ENCODE assay signal across 15 cellular contexts in the genomic region with DNA sequence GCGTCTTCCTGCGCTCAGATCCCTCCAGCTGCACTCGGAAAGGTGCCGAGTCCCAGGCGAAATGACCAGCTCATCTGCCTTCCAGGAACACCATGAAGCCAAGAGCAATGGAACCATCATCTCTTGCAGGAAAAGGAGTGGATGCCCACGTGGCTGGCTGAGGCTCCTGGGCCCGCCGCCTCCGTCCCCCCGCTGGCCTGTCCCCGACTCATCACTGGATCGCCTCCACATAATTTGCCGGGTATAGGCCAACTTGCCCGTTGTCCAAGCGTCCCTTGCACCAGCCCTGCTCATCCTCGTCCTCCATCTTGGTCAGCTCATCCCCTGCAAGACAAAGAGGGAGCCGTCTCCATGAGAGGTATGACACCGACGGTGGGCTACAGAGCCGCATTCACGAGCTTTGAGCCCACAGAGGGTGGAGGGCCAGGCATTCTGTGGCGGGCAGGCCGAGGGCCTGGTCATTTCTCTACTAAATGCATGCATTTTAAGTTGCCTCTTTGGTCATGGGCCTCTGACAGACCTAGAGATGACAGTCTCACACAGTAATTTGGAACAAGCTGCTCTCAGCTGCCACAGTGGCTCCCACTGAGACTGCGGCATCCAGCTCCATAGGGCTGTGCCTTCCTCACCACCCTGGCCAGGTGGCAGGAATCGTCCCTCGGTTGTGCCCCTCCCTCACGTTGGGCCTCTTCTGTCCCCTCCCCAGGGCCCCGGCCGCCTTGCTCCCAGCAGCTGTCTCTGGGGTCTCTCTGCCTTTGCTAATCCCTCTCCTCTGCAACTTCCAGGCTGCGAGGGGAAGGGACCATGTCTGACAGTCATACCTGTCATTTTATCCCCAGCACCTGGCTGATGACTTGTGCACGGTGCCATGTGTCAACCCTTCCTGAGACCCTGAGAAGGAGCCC. TPM values are rescaled to one million over a fixed set of nuclear protein-coding genes. Genes with fewer than 3 reads are reported as not detected.
DNase-seq lines count a peak whose midpoint lies in the region; TF ChIP-seq lines count a peak whose summit lies in the region.
"Had no signal": no experiment of that assay in that cellular context is flagged by ENCODE, and none has a peak within 500 bp of the region (broad histone marks: within the 10 kb centered on the region; RNA-seq: fewer than 3 reads in every experiment).

No MANE protein-coding gene starts in this region.

- H4K20me1 ChIP-seq in osteoblast (ENCODE audit: insufficient read depth, low read length): peaks cover 5% of the 10 kb centered on the region

- no peaks in the 10 kb centered on the region for H3K27me3 ChIP-seq in endodermal cell (ENCODE audit: control insufficient read depth, insufficient read depth, low read length, poor library complexity, severe bottlenecking)
- H3K27me3 ChIP-seq in osteoblast (ENCODE audit: insufficient read depth, low read length): no peaks in the 10 kb centered on the region
- H3K27me3 ChIP-seq in CD4-positive, alpha-beta memory T cell (ENCODE audit: insufficient read depth, low read length): no peaks in the 10 kb centered on the region
- H3K27me3 ChIP-seq: BE2C had no signal

- H3K9me3 ChIP-seq in endodermal cell (ENCODE audit: control insufficient read depth, low read length) (no peaks in the 10 kb centered on the region), osteoblast (ENCODE audit: low read depth, low read length) (no peaks in the 10 kb centered on the region)
- no peaks in the 10 kb centered on the region for H3K9me3 ChIP-seq in CD4-positive, alpha-beta memory T cell (ENCODE audit: control insufficient read depth in 1 of 2, low read length in 2 of 2)
- H3K9me3 ChIP-seq: BE2C had no signal

- H3K27ac ChIP-seq in RWPE1: peak overlapping the region; percentile 11
- H3K27ac ChIP-seq in endodermal cell (ENCODE audit: low read depth, low read length): no peak overlapping the region
- no peak overlapping the region for H3K27ac ChIP-seq in osteoblast (ENCODE audit: low read depth, low read length)
- H3K27ac ChIP-seq in CD4-positive, alpha-beta memory T cell (ENCODE audit: low read depth, low read length): no peak overlapping the region
- H3K27ac ChIP-seq: GM23248 had no signal

- H3K79me2 ChIP-seq in osteoblast (ENCODE audit: insufficient read depth, low read length): no peaks in the 10 kb centered on the region

- no peaks in the 10 kb centered on the region for H3K4me1 ChIP-seq in endodermal cell (ENCODE audit: control insufficient read depth, insufficient read depth, low read length)
- H3K4me1 ChIP-seq in osteoblast (ENCODE audit: insufficient read depth, low read length): peaks cover 5% of the 10 kb centered on the region
- H3K4me1 ChIP-seq in CD4-positive, alpha-beta memory T cell (ENCODE audit: insufficient read depth, low read length): no peaks in the 10 kb centered on the region
- H3K4me1 ChIP-seq: BE2C had no signal

- H3K4me3 ChIP-seq in endodermal cell (ENCODE audit: low read length) (no peak overlapping the region), osteoblast (ENCODE audit: insufficient read depth, low read length) (no peak overlapping the region)
- no peak overlapping the region for H3K4me3 ChIP-seq in CD4-positive, alpha-beta memory T cell (ENCODE audit: low read length in 2 of 2)
- H3K4me3 ChIP-seq: GM12878, GM23248 had no signal

- H3K36me3 Mint-ChIP-seq in Calu3 (ENCODE audit: insufficient read depth, unreplicated experiment): peaks cover 86% of the 10 kb centered on the region
- H3K36me3 Mint-ChIP-seq in endodermal cell (ENCODE audit: low read depth): peaks cover 46% of the 10 kb centered on the region
- H3K36me3 Mint-ChIP-seq in CD4-positive, alpha-beta memory T cell: peaks cover 13 to 48% of the 10 kb centered on the region in 2 donors
- H3K36me3 Mint-ChIP-seq: IgD-negative memory B cell had no signal

- H3K9ac ChIP-seq in endodermal cell (ENCODE audit: extremely low read depth, low read length, poor library complexity, severe bottlenecking): no peak overlapping the region
- H3K9ac ChIP-seq: GM23248 had no signal

- H3K27ac Mint-ChIP-seq in Calu3 (ENCODE audit: unreplicated experiment) (peak overlapping the region; percentile 56), endodermal cell (no peak overlapping the region)
- H3K27ac Mint-ChIP-seq in CD4-positive, alpha-beta memory T cell: no peak overlapping the region

- intact Hi-C loops in Calu3 (cut with micrococcal nuclease; ENCODE audit: unreplicated experiment): no loop called here
- intact Hi-C loops in CD4-positive, alpha-beta memory T cell (cut with micrococcal nuclease): no loop called here

- H3K27me3 Mint-ChIP-seq in Calu3 (ENCODE audit: unreplicated experiment) (no peaks in the 10 kb centered on the region), endodermal cell (ENCODE audit: insufficient read depth) (no peaks in the 10 kb centered on the region)
- H3K27me3 Mint-ChIP-seq in CD4-positive, alpha-beta memory T cell: no peaks in the 10 kb centered on the region
- H3K27me3 Mint-ChIP-seq: IgD-negative memory B cell had no signal

- H3K4me3 Mint-ChIP-seq in Calu3 (ENCODE audit: low read depth, unreplicated experiment) (no peak overlapping the region), endodermal cell (no peak overlapping the region)
- peak overlapping the region in 1 of 8 donors; percentile 50 for H3K4me3 Mint-ChIP-seq in CD4-positive, alpha-beta memory T cell
- H3K4me3 Mint-ChIP-seq: CD14-positive monocyte; CD8-positive, alpha-beta memory T cell; H9; IgD-negative memory B cell had no signal

- WGBS in endodermal cell (ENCODE audit: insufficient coverage in 1 of 2, insufficient read length in 1 of 2), 2 experiments: 94 to 98% methylated on average over 25 to 31 of the region's 31 CpGs

- BruUV-seq in Calu3 (replicated peaks; lab: Mats Ljungman, UMichigan): no TSS peak

- DNase-seq in Calu3 (no peak), RWPE1 (ENCODE audit: low spot score) (no peak), endodermal cell (peak; percentile 34), osteoblast (ENCODE audit: insufficient read length, low spot score, missing footprints) (peak; percentile 45), T-helper 2 cell (no peak)
- DNase-seq in activated CD4-positive, alpha-beta T cell treated with anti-CD3 and anti-CD28 coated beads, Interleukin-2, amount 50 U/mL, for 48 hours: no peak
- no peak for DNase-seq in CD4-positive, alpha-beta memory T cell
- DNase-seq: BE2C; CD8-positive, alpha-beta memory T cell; DMS 273 treated with DMSO at 0.1 percent for 48 hours; GM23248; H9 had no signal

- no peak overlapping the region for H2AFZ ChIP-seq in osteoblast (ENCODE audit: low read length)
- H2AFZ ChIP-seq: GM23248 had no signal

- H3K4me2 ChIP-seq in osteoblast (ENCODE audit: insufficient read depth, low read length): no peak overlapping the region

- H3K4me1 Mint-ChIP-seq in Calu3 (ENCODE audit: low read depth, unreplicated experiment) (peaks cover 12% of the 10 kb centered on the region), endodermal cell (no peaks in the 10 kb centered on the region)
- peaks cover 0 to 3% (median under 1%) of the 10 kb centered on the region in 4 donors for H3K4me1 Mint-ChIP-seq in CD4-positive, alpha-beta memory T cell

- TF ChIP-seq CTCF in Calu3 (IDR thresholded peaks at IDR 0.05; ENCODE audit: unreplicated experiment) (no peak), RWPE1 (conservative IDR thresholded peaks at IDR 0.05; ENCODE audit: low read depth) (no peak), endodermal cell (conservative IDR thresholded peaks at IDR 0.05) (no peak), osteoblast (IDR thresholded peaks at IDR 0.05; ENCODE audit: extremely low read depth, low read depth, low read length) (no peak)

- H3K36me3 ChIP-seq in endodermal cell (ENCODE audit: control insufficient read depth, insufficient read depth, low read length) (peaks cover 48% of the 10 kb centered on the region), osteoblast (ENCODE audit: insufficient read depth, low read length) (peaks cover 44% of the 10 kb centered on the region)
- H3K36me3 ChIP-seq in CD4-positive, alpha-beta memory T cell (ENCODE audit: insufficient read depth, low read length): peaks cover 29% of the 10 kb centered on the region

- POLR2A ChIA-PET in RWPE1 (lab: Yijun Ruan, JAX; ENCODE audit: low non-redundant PET): no interaction called here
- POLR2A ChIA-PET in CD4-positive, alpha-beta memory T cell (lab: Charles Lee; ENCODE audit: partially characterized antibody): interaction anchor here (1.2 kb wide), 1 partner anchor 14 kb away, joined by 3 read pairs; a partner anchor contains a TSS

- CTCF ChIA-PET in Calu3 (lab: Charles Lee) (no interaction called here), RWPE1 (lab: Yijun Ruan, JAX) (no interaction called here)
- CTCF ChIA-PET in CD4-positive, alpha-beta memory T cell (lab: Charles Lee; ENCODE audit: partially characterized antibody): interaction anchor here (1.5 to 1.6 kb wide), 2 partner anchors 11 to 75 kb away, joined by 3 to 4 read pairs; no protein-coding TSS in a partner anchor

- H3K9me3 Mint-ChIP-seq in Calu3 (ENCODE audit: low read depth, unreplicated experiment) (no peaks in the 10 kb centered on the region), endodermal cell (no peaks in the 10 kb centered on the region)
- H3K9me3 Mint-ChIP-seq in CD4-positive, alpha-beta memory T cell: no peaks in the 10 kb centered on the region
- H3K9me3 Mint-ChIP-seq: CD14-positive monocyte; CD8-positive, alpha-beta memory T cell; H9; IgD-negative memory B cell had no signal

RNA-seq across cellular contexts. Expression of a gene that starts 14.3 kb away (rescaled TPM):
- 29.7 and 37.8 TPM in 2 replicates for total RNA-seq in Calu3 (2022)
- 10 to 100 TPM; 20.5 to 36.9 TPM for total RNA-seq in endodermal cell
- polyA plus RNA-seq in endodermal cell (2013, experiment 1 of 2): 30.6 TPM
- polyA plus RNA-seq in endodermal cell (2013, experiment 2 of 2): 32.2 TPM
- total RNA-seq in osteoblast: 90.5 and 91.6 TPM in 2 replicates
- 10 to 100 TPM; 44.7 to 45.7 TPM for total RNA-seq in CD4-positive, alpha-beta memory T cell
- 10 to 100 TPM; 38.4 to 49.0 TPM for polyA plus RNA-seq in CD4-positive, alpha-beta memory T cell

Comparison
In these comparisons a context has a peak if more than half of its experiments do, and no peak if none do; other contexts are left out.
1. DNase-seq: peak in endodermal cell (single experiment) and osteoblast (single experiment); none in Calu3 (single experiment), RWPE1 (single experiment), activated CD4-positive, alpha-beta T cell treated with anti-CD3 and anti-CD28 coated beads, Interleukin-2, amount 50 U/mL, for 48 hours (0 of 2), CD4-positive, alpha-beta memory T cell (0 of 5) and T-helper 2 cell (0 of 5).